20 cellular contexts compared by ENCODE assay signal in genomic region chr21:28900481-28900880, GRCh38.
A peak's percentile ranks its signal among the peaks of the same experiment; 100 is the strongest.
DNase-seq lines count a peak whose midpoint lies in the region; ATAC-seq and TF ChIP-seq lines count a peak whose summit lies in the region.
"Had no signal": no experiment of that assay in that cellular context is flagged by ENCODE, and none has a peak within 500 bp of the region (broad histone marks: within the 10 kb centered on the region; RNA-seq: fewer than 3 reads in every experiment).

No MANE protein-coding gene starts in this region.

- BruUV-seq in MCF 10A (replicated peaks; lab: Mats Ljungman, UMichigan), result TSS peak; percentile 50
- BruUV-seq in mammary epithelial cell (replicated peaks; lab: Mats Ljungman, UMichigan), result no TSS peak

- no peaks in the 10 kb centered on the region for H3K27me3 Mint-ChIP-seq in MCF 10A (ENCODE audit: insufficient read depth, unreplicated experiment)
- peaks cover 6% of the 10 kb centered on the region for H3K27me3 Mint-ChIP-seq in activated CD8-positive, alpha-beta T cell treated with anti-CD3 and anti-CD28 coated beads for 36 hours
- H3K27me3 Mint-ChIP-seq in effector memory CD8-positive, alpha-beta T cell, result peaks cover 4 to 40% of the 10 kb centered on the region in 2 donors

- no peak for TF ChIP-seq CTCF in MCF 10A (IDR thresholded peaks at IDR 0.05; ENCODE audit: unreplicated experiment)
- no peak for TF ChIP-seq CTCF in mammary epithelial cell (conservative IDR thresholded peaks at IDR 0.05 in 1 of 2, IDR thresholded peaks at IDR 0.05 in 1 of 2; ENCODE audit: extremely low read depth in 1 of 2, insufficient read depth in 1 of 2, low read depth in 1 of 2, low read length in 2 of 2)
- no peak for TF ChIP-seq CTCF in activated CD8-positive, alpha-beta T cell treated with anti-CD3 and anti-CD28 coated beads for 36 hours (IDR thresholded peaks at IDR 0.05)

- H3K9me3 ChIP-seq in mammary epithelial cell (replicated peaks; ENCODE audit: insufficient read depth, low read length), result no peaks in the 10 kb centered on the region

- H2AFZ ChIP-seq in mammary epithelial cell (ENCODE audit: low read depth, low read length), result no peak overlapping the region
- H2AFZ ChIP-seq: GM23338 had no signal

- H3K9ac ChIP-seq in mammary epithelial cell (ENCODE audit: insufficient read depth, low read length), result no peak overlapping the region
- H3K9ac ChIP-seq: BLaER1 had no signal

- H3K4me2 ChIP-seq in mammary epithelial cell (ENCODE audit: insufficient read depth, low read depth, low read length), result no peak overlapping the region
- H3K4me2 ChIP-seq: BLaER1, GM23338 had no signal

- ATAC-seq in HG03439 (IDR thresholded peaks at IDR 0.05; ENCODE audit: unreplicated experiment), result no peak
- no peak for ATAC-seq in activated CD8-positive, alpha-beta T cell treated with anti-CD3 and anti-CD28 coated beads for 36 hours
- ATAC-seq in GM18858 (IDR thresholded peaks at IDR 0.05; ENCODE audit: unreplicated experiment), result no peak
- no peak for ATAC-seq in effector memory CD8-positive, alpha-beta T cell (replicated peaks)
- ATAC-seq: CD8-positive, alpha-beta T cell; GM23338; HCT116 had no signal

- 62% methylated on average over 2 of the region's 2 CpGs for WGBS in mammary epithelial cell (ENCODE audit: low coverage, missing lambda C conversion rate)

- intact Hi-C loops in MCF 10A (cut with micrococcal nuclease), result no loop called here
- intact Hi-C loops in mammary epithelial cell (cut with micrococcal nuclease), result no loop called here
- intact Hi-C loops in activated CD8-positive, alpha-beta T cell treated with anti-CD3 and anti-CD28 coated beads for 36 hours (cut with micrococcal nuclease), result no loop called here

- POLR2A ChIA-PET in MCF 10A (lab: Yijun Ruan, JAX), result no interaction called here
- POLR2A ChIA-PET in activated CD8-positive, alpha-beta T cell treated with anti-CD3 and anti-CD28 coated beads for 36 hours (lab: Charles Lee), result no interaction called here

- in situ Hi-C loops in mammary epithelial cell (cut with MboI; ENCODE audit: low sequenced_read_pairs in 2 of 2) (no loop called here), SK-MEL-5 (cut with HindIII; ENCODE audit: low pct_unique_long_range_greater_than_20kb, low sequenced_read_pairs) (no loop called here)

- peaks cover 7% of the 10 kb centered on the region for H3K36me3 Mint-ChIP-seq in MCF 10A (ENCODE audit: insufficient read depth, unreplicated experiment)
- no peaks in the 10 kb centered on the region for H3K36me3 Mint-ChIP-seq in activated CD8-positive, alpha-beta T cell treated with anti-CD3 and anti-CD28 coated beads for 36 hours (ENCODE audit: low read depth)
- H3K36me3 Mint-ChIP-seq in effector memory CD8-positive, alpha-beta T cell (ENCODE audit: insufficient read depth), result no peaks in the 10 kb centered on the region
- H3K36me3 Mint-ChIP-seq: CD4-positive, CD25-positive, alpha-beta regulatory T cell; CD8-positive, alpha-beta T cell had no signal

- H3K4me1 Mint-ChIP-seq in MCF 10A (ENCODE audit: insufficient read depth, unreplicated experiment), result no peaks in the 10 kb centered on the region
- H3K4me1 Mint-ChIP-seq in activated CD8-positive, alpha-beta T cell treated with anti-CD3 and anti-CD28 coated beads for 36 hours (ENCODE audit: low read depth), result no peaks in the 10 kb centered on the region
- H3K4me1 Mint-ChIP-seq in effector memory CD8-positive, alpha-beta T cell (ENCODE audit: low read depth in 2 of 2), result no peaks in the 10 kb centered on the region
- H3K4me1 Mint-ChIP-seq: B cell; CD4-positive, CD25-positive, alpha-beta regulatory T cell; H9 had no signal

- H3K9me3 Mint-ChIP-seq in MCF 10A (ENCODE audit: unreplicated experiment), result peaks cover 8% of the 10 kb centered on the region
- peaks cover 2% of the 10 kb centered on the region for H3K9me3 Mint-ChIP-seq in activated CD8-positive, alpha-beta T cell treated with anti-CD3 and anti-CD28 coated beads for 36 hours
- H3K9me3 Mint-ChIP-seq in effector memory CD8-positive, alpha-beta T cell, result no peaks in the 10 kb centered on the region
- H3K9me3 Mint-ChIP-seq: CD8-positive, alpha-beta T cell had no signal

- H3K27me3 ChIP-seq in mammary epithelial cell (ENCODE audit: insufficient read depth, low read length), result peaks cover 1% of the 10 kb centered on the region
- H3K27me3 ChIP-seq: BLaER1 had no signal

- no peak overlapping the region for H3K4me3 Mint-ChIP-seq in MCF 10A (ENCODE audit: unreplicated experiment)
- no peak overlapping the region for H3K4me3 Mint-ChIP-seq in activated CD8-positive, alpha-beta T cell treated with anti-CD3 and anti-CD28 coated beads for 36 hours
- no peak overlapping the region for H3K4me3 Mint-ChIP-seq in effector memory CD8-positive, alpha-beta T cell
- H3K4me3 Mint-ChIP-seq: B cell; CD4-positive, CD25-positive, alpha-beta regulatory T cell; CD8-positive, alpha-beta T cell; GM23338; H9 had no signal

- H3K79me2 ChIP-seq in mammary epithelial cell (ENCODE audit: insufficient read depth, low read length), result no peaks in the 10 kb centered on the region

- no peaks in the 10 kb centered on the region for H4K20me1 ChIP-seq in mammary epithelial cell (ENCODE audit: insufficient read depth, low read length)
- H4K20me1 ChIP-seq: BLaER1 had no signal

- no peaks in the 10 kb centered on the region for H3K36me3 ChIP-seq in mammary epithelial cell (ENCODE audit: insufficient read depth, low read length)
- H3K36me3 ChIP-seq: BLaER1 had no signal

- H3K27ac Mint-ChIP-seq in MCF 10A (ENCODE audit: low read depth, unreplicated experiment), result no peak overlapping the region
- H3K27ac Mint-ChIP-seq in activated CD8-positive, alpha-beta T cell treated with anti-CD3 and anti-CD28 coated beads for 36 hours, result no peak overlapping the region
- no peak overlapping the region for H3K27ac Mint-ChIP-seq in effector memory CD8-positive, alpha-beta T cell
- H3K27ac Mint-ChIP-seq: B cell; CD4-positive, CD25-positive, alpha-beta regulatory T cell; CD8-positive, alpha-beta T cell; GM23338 had no signal

- dilution Hi-C loops in mammary epithelial cell (cut with HindIII; ENCODE audit: low sequenced_read_pairs), result no loop called here

- H3K4me1 ChIP-seq in mammary epithelial cell (ENCODE audit: insufficient read depth, low read length), result no peaks in the 10 kb centered on the region
- H3K4me1 ChIP-seq: BLaER1 had no signal

- no peak overlapping the region for H3K27ac ChIP-seq in mammary epithelial cell (ENCODE audit: insufficient read depth, low read depth, low read length)
- H3K27ac ChIP-seq: 22Rv1, BLaER1, C4-2B had no signal

- no peak overlapping the region for H3K4me3 ChIP-seq in mammary epithelial cell (replicated peaks in 1 of 3; ENCODE audit: insufficient read depth in 1 of 3, low read depth in 2 of 3, low read length in 3 of 3)
- H3K4me3 ChIP-seq: BLaER1, GM23338 had no signal

- CTCF ChIA-PET in MCF 10A (lab: Yijun Ruan, JAX), result no interaction called here
- CTCF ChIA-PET in mammary epithelial cell (lab: Charles Lee; ENCODE audit: low non-redundant PET), result no interaction called here
- CTCF ChIA-PET in activated CD8-positive, alpha-beta T cell treated with anti-CD3 and anti-CD28 coated beads for 36 hours (lab: Charles Lee), result interaction anchor here (1.1 kb wide), 1 partner anchor 155 kb away, joined by 3 read pairs; no protein-coding TSS in a partner anchor

- DNase-seq in MCF 10A (ENCODE audit: unreplicated experiment) (no peak), mammary epithelial cell (no peak), SK-MEL-5 (ENCODE audit: low read depth, low spot score) (peak; percentile 60), foreskin melanocyte (peak; percentile 78)
- DNase-seq in activated CD8-positive, alpha-beta T cell treated with anti-CD3 and anti-CD28 coated beads for 36 hours, result no peak
- no peak for DNase-seq in effector memory CD8-positive, alpha-beta T cell
- DNase-seq: CD4-positive, CD25-positive, alpha-beta regulatory T cell; CD8-positive, alpha-beta T cell; DMS 273 treated with DMSO at 0.1 percent for 48 hours; DMS79; GF-D8; H9 had no signal

Comparison
In these comparisons a context has a peak if more than half of its experiments do, and no peak if none do; other contexts are left out.
1. DNase-seq: peak in SK-MEL-5 (single experiment) and foreskin melanocyte (single experiment); none in MCF 10A (single experiment), mammary epithelial cell (single experiment), activated CD8-positive, alpha-beta T cell treated with anti-CD3 and anti-CD28 coated beads for 36 hours (single experiment) and effector memory CD8-positive, alpha-beta T cell (0 of 3).